19 cellular contexts compared by ENCODE assay signal in the genomic region with DNA sequence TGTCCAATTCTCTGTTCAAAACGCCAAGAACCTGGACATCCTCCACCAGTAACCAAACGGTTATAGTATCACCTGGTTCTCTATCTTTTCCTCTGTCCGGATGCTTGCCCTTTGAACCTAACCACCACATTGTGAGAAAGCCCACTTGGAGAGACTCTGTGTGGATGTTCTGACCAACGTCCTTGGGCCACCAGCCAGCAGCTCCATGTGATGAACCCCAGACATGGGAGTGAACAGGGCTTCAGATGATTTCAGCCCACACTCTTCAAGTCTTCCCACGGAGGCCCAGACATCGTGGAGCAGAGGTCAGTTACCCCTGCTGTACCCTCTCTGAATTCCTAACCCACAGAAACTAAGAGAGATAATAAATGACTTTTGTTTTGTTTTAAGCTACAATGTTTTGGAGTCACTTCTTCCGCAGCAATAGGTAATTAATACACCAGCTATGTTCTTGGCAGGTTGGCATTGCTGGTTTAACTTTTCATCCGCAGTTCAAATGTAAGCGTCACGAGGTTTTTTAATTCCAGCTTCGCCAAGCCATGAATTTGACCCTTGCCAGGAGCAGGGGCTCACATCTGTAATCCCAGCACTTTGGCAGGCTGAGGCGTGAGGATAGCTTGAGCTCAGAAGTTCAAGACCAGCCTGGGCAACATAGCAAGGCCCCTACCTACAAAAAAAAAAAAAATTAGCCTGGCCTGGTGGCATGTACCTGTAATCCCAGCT. TPM values are rescaled to one million over a fixed set of nuclear protein-coding genes. Genes with fewer than 3 reads are reported as not detected.
DNase-seq lines count a peak whose midpoint lies in the region; ATAC-seq, FAIRE-seq and TF ChIP-seq lines count a peak whose summit lies in the region.
"Had no signal": no experiment of that assay in that cellular context is flagged by ENCODE, and none has a peak within 500 bp of the region (broad histone marks: within the 10 kb centered on the region; RNA-seq: fewer than 3 reads in every experiment).

No MANE protein-coding gene starts in this region.

- H3K4me1 Mint-ChIP-seq in astrocyte (ENCODE audit: low read depth, unreplicated experiment) = peaks cover 11% of the 10 kb centered on the region

- in situ Hi-C loops in G401 (cut with HindIII; ENCODE audit: low sequenced_read_pairs) = no loop called here

- H3K36me3 ChIP-seq in astrocyte (ENCODE audit: insufficient read depth, low read length) = no peaks in the 10 kb centered on the region
- no peaks in the 10 kb centered on the region for H3K36me3 ChIP-seq in lower lobe of right lung
- no peaks in the 10 kb centered on the region for H3K36me3 ChIP-seq in osteoblast (ENCODE audit: insufficient read depth, low read length)

- no peak overlapping the region for H3K27ac ChIP-seq in astrocyte (ENCODE audit: low read depth, low read length)
- no peak overlapping the region for H3K27ac ChIP-seq in lower lobe of right lung
- H3K27ac ChIP-seq in osteoblast (ENCODE audit: low read depth, low read length) = no peak overlapping the region

- ATAC-seq in sciatic nerve (peak; percentile 63), lower lobe of right lung (no peak)
- ATAC-seq: HCT116 had no signal

- H3K79me2 ChIP-seq in astrocyte (ENCODE audit: insufficient read depth, low read length) (no peaks in the 10 kb centered on the region), osteoblast (ENCODE audit: insufficient read depth, low read length) (no peaks in the 10 kb centered on the region)

- no peaks in the 10 kb centered on the region for H3K9me3 ChIP-seq in astrocyte (ENCODE audit: insufficient read depth, low read depth, low read length)
- no peaks in the 10 kb centered on the region for H3K9me3 ChIP-seq in lower lobe of right lung
- no peaks in the 10 kb centered on the region for H3K9me3 ChIP-seq in osteoblast (ENCODE audit: low read depth, low read length)

- no peak for FAIRE-seq in astrocyte (lab: Jason Lieb, UNC)

- H3K27me3 Mint-ChIP-seq in astrocyte (ENCODE audit: low read depth, unreplicated experiment) = no peaks in the 10 kb centered on the region

- peak overlapping the region; percentile 38 for H3K27ac Mint-ChIP-seq in astrocyte (ENCODE audit: unreplicated experiment)

- H3K27me3 ChIP-seq in astrocyte (ENCODE audit: insufficient read depth, low read length) (no peaks in the 10 kb centered on the region), lower lobe of right lung (ENCODE audit: low read depth) (no peaks in the 10 kb centered on the region), osteoblast (ENCODE audit: insufficient read depth, low read length) (no peaks in the 10 kb centered on the region)

- H2AFZ ChIP-seq in astrocyte (ENCODE audit: low read depth, low read length) (no peak overlapping the region), osteoblast (ENCODE audit: low read length) (no peak overlapping the region)

- no peak for TF ChIP-seq CTCF in astrocyte (IDR thresholded peaks at IDR 0.05; ENCODE audit: insufficient read depth, low read depth, low read length)
- no peak for TF ChIP-seq CTCF in lower lobe of right lung (IDR thresholded peaks at IDR 0.05)
- TF ChIP-seq CTCF in osteoblast (IDR thresholded peaks at IDR 0.05; ENCODE audit: extremely low read depth, low read depth, low read length) = no peak

- intact Hi-C loops in sciatic nerve (cut with DNase I) (no loop called here), lower lobe of right lung (cut with DNase I) (no loop called here)

- DNase-seq in astrocyte (ENCODE audit: low read depth) (peak; percentile 41), iris pigment epithelial cell (ENCODE audit: low read depth) (peak; percentile 27), sciatic nerve (ENCODE audit: low spot score) (no peak), lower lobe of right lung (no peak), osteoblast (ENCODE audit: insufficient read length, low spot score, missing footprints) (no peak), G401 (ENCODE audit: low spot score) (no peak)
- DNase-seq in stimulated activated CD4-positive, alpha-beta T cell treated with anti-CD3 and anti-CD28 coated beads, Interleukin-4, amount 100 ng/mL, for 1 hour = no peak
- DNase-seq: COR-L47, DMS153, EL, KBM-7, MV-4-11, NCI-H1417, NCI-H2029, NCI-H2171, NCI-H446, NCI-H69, SIG-M5 had no signal

- H3K36me3 Mint-ChIP-seq in astrocyte (ENCODE audit: low read depth, unreplicated experiment) = no peaks in the 10 kb centered on the region

- H3K4me1 ChIP-seq in astrocyte (ENCODE audit: insufficient read depth, low read length) (peaks cover 4% of the 10 kb centered on the region), lower lobe of right lung (no peaks in the 10 kb centered on the region), osteoblast (ENCODE audit: insufficient read depth, low read length) (peaks cover 9% of the 10 kb centered on the region)

- H4K20me1 ChIP-seq in astrocyte (ENCODE audit: insufficient read depth, low read length) (no peaks in the 10 kb centered on the region), osteoblast (ENCODE audit: insufficient read depth, low read length) (no peaks in the 10 kb centered on the region)

- H3K4me2 ChIP-seq in astrocyte (ENCODE audit: low read length) = no peak overlapping the region
- H3K4me2 ChIP-seq in osteoblast (ENCODE audit: insufficient read depth, low read length) = no peak overlapping the region

- no peak overlapping the region for H3K4me3 Mint-ChIP-seq in astrocyte (ENCODE audit: unreplicated experiment)

- no peak overlapping the region for H3K9ac ChIP-seq in astrocyte (ENCODE audit: low read length)

- H3K4me3 ChIP-seq in astrocyte (ENCODE audit: insufficient read depth, low read depth, low read length) = no peak overlapping the region
- H3K4me3 ChIP-seq in lower lobe of right lung = no peak overlapping the region
- H3K4me3 ChIP-seq in osteoblast (ENCODE audit: insufficient read depth, low read length) = no peak overlapping the region

- H3K9me3 Mint-ChIP-seq in astrocyte (ENCODE audit: unreplicated experiment) = peaks cover 7% of the 10 kb centered on the region

RNA-seq across cellular contexts. Expression of a gene that starts 36.1 kb away (rescaled TPM):
- total RNA-seq in astrocyte (128 and 135 TPM in 2 replicates), sciatic nerve (167 TPM), lower lobe of right lung (54.0 TPM), osteoblast (49.6 and 51.6 TPM in 2 replicates)
- total RNA-seq in G401 (2014; rRNA removed; shearing (Covaris generic)) = 19.5 and 21.9 TPM in 2 replicates

Comparison
In these comparisons a context has a peak if more than half of its experiments do, and no peak if none do; other contexts are left out.
1. DNase-seq: peak in astrocyte (single experiment) and iris pigment epithelial cell (single experiment); none in sciatic nerve (single experiment), lower lobe of right lung (single experiment), stimulated activated CD4-positive, alpha-beta T cell treated with anti-CD3 and anti-CD28 coated beads, Interleukin-4, amount 100 ng/mL, for 1 hour (single experiment), osteoblast (single experiment) and G401 (single experiment).